8 cellular contexts compared by ENCODE assay signal in genomic region chr1:155005076-155005971, GRCh38. TPM values are rescaled to one million over a fixed set of nuclear protein-coding genes. Genes with fewer than 3 reads are reported as not detected.
DNase-seq lines count a peak whose midpoint lies in the region; ATAC-seq and TF ChIP-seq lines count a peak whose summit lies in the region.

No MANE protein-coding gene starts in this region.

- H3K27ac ChIP-seq in OCI-LY3 (ENCODE audit: low read length): peak overlapping the region; percentile 92
- no peak overlapping the region for H3K27ac ChIP-seq in smooth muscle cell (ENCODE audit: low read depth)

- no peak overlapping the region for H2AFZ ChIP-seq in OCI-LY3 (ENCODE audit: low read depth, low read length)
- H2AFZ ChIP-seq in smooth muscle cell (ENCODE audit: low read depth): no peak overlapping the region

- DNase-seq in CD1c-positive myeloid dendritic cell (ENCODE audit: extremely low spot score): peak; percentile 31
- DNase-seq in epithelial cell of esophagus (ENCODE audit: low read depth): peak; percentile 63
- DNase-seq in smooth muscle cell (lab: John Stamatoyannopoulos, UW; ENCODE audit: unreplicated experiment): no peak
- DNase-seq in LoVo (ENCODE audit: low spot score): no peak

- H4K20me1 ChIP-seq in OCI-LY3 (ENCODE audit: insufficient read depth, low read length) (peaks cover 28% of the 10 kb centered on the region), smooth muscle cell (ENCODE audit: low read depth) (peaks cover 44% of the 10 kb centered on the region)

- H3K79me2 ChIP-seq in OCI-LY3 (ENCODE audit: low read length): peaks cover 59% of the 10 kb centered on the region
- H3K79me2 ChIP-seq in smooth muscle cell (ENCODE audit: low read depth): peaks cover 49% of the 10 kb centered on the region

- ATAC-seq in GM19455 (IDR thresholded peaks at IDR 0.05; ENCODE audit: unreplicated experiment) (no peak), GM21447 (IDR thresholded peaks at IDR 0.05; ENCODE audit: unreplicated experiment) (no peak)

- H3K9ac ChIP-seq in OCI-LY3 (ENCODE audit: low read length): peak overlapping the region; percentile 96
- no peak overlapping the region for H3K9ac ChIP-seq in smooth muscle cell (ENCODE audit: low read depth)

- TF ChIP-seq CTCF in OCI-LY3 (IDR thresholded peaks at IDR 0.05; ENCODE audit: low read depth, low read length): no peak
- no peak for TF ChIP-seq CTCF in epithelial cell of esophagus (IDR thresholded peaks at IDR 0.05; ENCODE audit: insufficient read depth, low read depth, low read length, missing control alignments)
- TF ChIP-seq CTCF in nephron (IDR thresholded peaks at IDR 0.05; ENCODE audit: unreplicated experiment in 3 of 3): no peak
- TF ChIP-seq CTCF in smooth muscle cell (IDR thresholded peaks at IDR 0.05; ENCODE audit: borderline replicate concordance, insufficient read depth, poor library complexity, severe bottlenecking): no peak

- H3K36me3 Mint-ChIP-seq in nephron (ENCODE audit: low read depth): no peaks in the 10 kb centered on the region

- H3K9me3 ChIP-seq in OCI-LY3 (ENCODE audit: insufficient read depth, low read length) (no peaks in the 10 kb centered on the region), smooth muscle cell (replicated peaks; ENCODE audit: low read depth) (no peaks in the 10 kb centered on the region)

- H3K27me3 ChIP-seq in OCI-LY3 (ENCODE audit: low read depth, low read length) (no peaks in the 10 kb centered on the region), smooth muscle cell (ENCODE audit: low read depth) (no peaks in the 10 kb centered on the region)

- H3K36me3 ChIP-seq in OCI-LY3 (replicated peaks; ENCODE audit: low read depth, low read length) (peaks cover 10% of the 10 kb centered on the region), smooth muscle cell (ENCODE audit: low read depth) (no peaks in the 10 kb centered on the region)

- peaks cover 19% of the 10 kb centered on the region for H3K4me1 Mint-ChIP-seq in nephron

- 94% methylated on average over 12 of the region's 17 CpGs for WGBS in smooth muscle cell (ENCODE audit: low lambda C conversion rate)

- H3K4me1 ChIP-seq in OCI-LY3 (ENCODE audit: low read length) (peaks cover 57% of the 10 kb centered on the region), smooth muscle cell (ENCODE audit: low read depth) (peaks cover 20% of the 10 kb centered on the region)

- no peaks in the 10 kb centered on the region for H3K27me3 Mint-ChIP-seq in nephron (ENCODE audit: low read depth)

- H3K27ac Mint-ChIP-seq in nephron: no peak overlapping the region

- H3K9me3 Mint-ChIP-seq in nephron: no peaks in the 10 kb centered on the region

- H3K4me2 ChIP-seq in OCI-LY3 (ENCODE audit: low read length): peak overlapping the region; percentile 97
- no peak overlapping the region for H3K4me2 ChIP-seq in smooth muscle cell

- H3F3A ChIP-seq in smooth muscle cell (ENCODE audit: low read depth): peaks cover 6% of the 10 kb centered on the region

- H3K4me3 Mint-ChIP-seq in nephron: peak overlapping the region in 2 of 3 experiments; percentile 47 to 48

- H3K4me3 ChIP-seq in OCI-LY3 (ENCODE audit: low read length) (peak overlapping the region; percentile 93), epithelial cell of esophagus (ENCODE audit: low read length) (peak overlapping the region; percentile 89), smooth muscle cell (no peak overlapping the region)

RNA-seq across cellular contexts. Expression of gene ZBTB7B, which starts 2.7 kb away (rescaled TPM):
- total RNA-seq in smooth muscle cell: 15.3 and 15.5 TPM in 2 replicates
- 7.5 and 10.0 TPM in 2 replicates for polyA plus RNA-seq in smooth muscle cell

RNA-seq across cellular contexts. Expression of gene LENEP, which starts 11.9 kb away (rescaled TPM):
- not detected in 2 replicates for total RNA-seq in smooth muscle cell
- polyA plus RNA-seq in smooth muscle cell: not detected in 2 replicates

RNA-seq across cellular contexts. Expression of gene FLAD1, which starts 22.2 kb away (rescaled TPM):
- total RNA-seq in smooth muscle cell: 30.7 and 31.1 TPM in 2 replicates
- polyA plus RNA-seq in smooth muscle cell: 51.4 and 52.1 TPM in 2 replicates

RNA-seq across cellular contexts. Expression of gene DCST2, which starts 28.3 kb away (rescaled TPM):
- 1.1 TPM in 1 of 2 replicates, not detected in the other for total RNA-seq in smooth muscle cell
- polyA plus RNA-seq in smooth muscle cell: 1.2 and 1.3 TPM in 2 replicates

RNA-seq across cellular contexts. Expression of gene DCST1, which starts 28.3 kb away (rescaled TPM):
- not detected in 2 replicates for total RNA-seq in smooth muscle cell
- polyA plus RNA-seq in smooth muscle cell: not detected in 2 replicates

Comparison
In these comparisons a context has a peak if more than half of its experiments do, and no peak if none do; other contexts are left out.
1. DNase-seq: peak in CD1c-positive myeloid dendritic cell (single experiment) and epithelial cell of esophagus (single experiment); none in smooth muscle cell (single experiment) and LoVo (single experiment).